ENCODE assay signal across 13 cellular contexts in the genomic region with DNA sequence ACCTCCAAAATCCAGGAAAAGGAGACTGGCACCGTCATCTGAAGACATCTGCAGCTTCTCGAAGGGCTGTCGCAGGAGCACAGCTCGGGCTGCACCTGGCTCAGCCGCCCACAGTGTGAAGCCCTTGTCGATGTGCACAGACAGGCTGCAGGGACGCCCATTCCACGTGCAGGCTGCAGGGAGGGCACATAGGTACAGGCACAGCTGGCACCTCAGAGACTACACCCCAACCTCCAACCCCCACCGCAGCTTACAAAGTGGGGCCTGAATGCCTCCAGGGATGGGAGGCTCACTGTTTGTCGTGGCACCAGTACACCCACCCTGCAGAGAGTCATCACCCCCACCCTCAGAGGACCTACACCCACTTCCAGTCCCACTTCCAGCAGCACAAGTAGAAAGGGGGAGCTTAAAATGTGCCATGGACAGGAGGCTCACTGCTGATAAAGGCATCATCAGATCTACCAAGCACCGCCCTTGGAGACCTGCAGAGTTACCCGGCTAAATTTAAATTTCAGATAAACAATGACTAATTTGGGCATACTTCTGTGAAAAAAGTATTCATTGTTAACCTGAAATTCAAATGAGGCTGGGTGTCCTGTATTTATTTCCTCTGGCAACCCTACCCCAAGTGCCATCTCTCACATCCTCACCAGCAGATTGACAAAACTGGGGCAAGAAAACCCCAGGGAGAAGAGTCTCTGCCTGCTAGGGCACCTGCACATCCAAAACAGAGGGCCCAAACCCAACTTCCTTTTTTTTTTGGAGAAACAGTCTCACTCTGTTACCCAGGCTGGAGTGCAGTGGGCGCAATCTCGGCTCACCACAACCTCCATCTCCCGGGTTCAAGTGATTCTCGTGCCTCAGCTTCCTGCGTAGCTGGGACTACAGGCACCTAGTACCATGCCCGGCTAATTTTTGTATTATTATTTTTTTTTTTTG. TPM values are rescaled to one million over a fixed set of nuclear protein-coding genes. Genes with fewer than 3 reads are reported as not detected.
A peak's percentile ranks its signal among the peaks of the same experiment; 100 is the strongest.
DNase-seq lines count a peak whose midpoint lies in the region; ATAC-seq and TF ChIP-seq lines count a peak whose summit lies in the region.
"Had no signal": no experiment of that assay in that cellular context is flagged by ENCODE, and none has a peak within 500 bp of the region (broad histone marks: within the 10 kb centered on the region; RNA-seq: fewer than 3 reads in every experiment).

No MANE protein-coding gene starts in this region.

- intact Hi-C loops in activated CD8-positive, alpha-beta T cell treated with anti-CD3 and anti-CD28 coated beads for 36 hours (cut with micrococcal nuclease), result no loop called here

- peak overlapping the region; percentile 15 for H3K27ac Mint-ChIP-seq in activated CD8-positive, alpha-beta T cell treated with anti-CD3 and anti-CD28 coated beads for 36 hours
- H3K27ac Mint-ChIP-seq in activated CD8-positive, alpha-beta T cell treated with anti-CD3 and anti-CD28 coated beads, Interleukin-2, amount 10 ng/mL, durations not matched to agents 7 days and 5 days, result no peak overlapping the region
- peak overlapping the region in 1 of 2 donors; percentile 84 for H3K27ac Mint-ChIP-seq in effector memory CD8-positive, alpha-beta T cell
- H3K27ac Mint-ChIP-seq in stimulated activated naive CD8-positive, alpha-beta T cell treated with anti-CD3 and anti-CD28 coated beads, Interleukin-15, Interleukin-2, amounts not matched to agents 100 ng/mL and 50 ng/mL, for 24 hours, result peak overlapping the region; percentile 55
- H3K27ac Mint-ChIP-seq: activated naive CD4-positive, alpha-beta T cell treated with anti-CD3 and anti-CD28 coated beads, Interleukin-2, amount 50 U/mL, for 24 hours had no signal

- H3K27me3 Mint-ChIP-seq in activated CD8-positive, alpha-beta T cell treated with anti-CD3 and anti-CD28 coated beads for 36 hours, result no peaks in the 10 kb centered on the region
- no peaks in the 10 kb centered on the region for H3K27me3 Mint-ChIP-seq in activated CD8-positive, alpha-beta T cell treated with anti-CD3 and anti-CD28 coated beads, Interleukin-2, amount 10 ng/mL, durations not matched to agents 7 days and 5 days (ENCODE audit: low read depth)
- no peaks in the 10 kb centered on the region for H3K27me3 Mint-ChIP-seq in effector memory CD8-positive, alpha-beta T cell
- no peaks in the 10 kb centered on the region for H3K27me3 Mint-ChIP-seq in stimulated activated naive CD8-positive, alpha-beta T cell treated with anti-CD3 and anti-CD28 coated beads, Interleukin-15, Interleukin-2, amounts not matched to agents 100 ng/mL and 50 ng/mL, for 24 hours
- H3K27me3 Mint-ChIP-seq: activated naive CD4-positive, alpha-beta T cell treated with anti-CD3 and anti-CD28 coated beads, Interleukin-2, amount 50 U/mL, for 24 hours had no signal

- H3K4me3 ChIP-seq in NB4 (ENCODE audit: low read depth, low read length), result no peak overlapping the region
- H3K4me3 ChIP-seq: MG63, upper lobe of left lung had no signal

- no peak for DNase-seq in activated CD8-positive, alpha-beta T cell treated with anti-CD3 and anti-CD28 coated beads for 36 hours
- DNase-seq in activated CD8-positive, alpha-beta T cell treated with anti-CD3 and anti-CD28 coated beads, Interleukin-2, amount 10 ng/mL, durations not matched to agents 7 days and 5 days, result no peak
- DNase-seq in NB4 (ENCODE audit: low read depth) (peak; percentile 45), globus pallidus (ENCODE audit: low spot score) (no peak)
- DNase-seq in effector memory CD8-positive, alpha-beta T cell, result peak in 2 of 3 experiments; percentile 22 to 26
- DNase-seq in stimulated activated CD4-positive, alpha-beta T cell treated with anti-CD3 and anti-CD28 coated beads, Interleukin-4, amount 100 ng/mL, for 4 hours, result no peak
- DNase-seq: DMS 273 treated with DMSO at 0.1 percent for 48 hours, MG63, NCI-H2227 treated with DMSO at 0.1 percent for 48 hours had no signal

- POLR2A ChIA-PET in activated CD8-positive, alpha-beta T cell treated with anti-CD3 and anti-CD28 coated beads for 36 hours (lab: Charles Lee), result no interaction called here
- POLR2A ChIA-PET in activated CD8-positive, alpha-beta T cell treated with anti-CD3 and anti-CD28 coated beads, Interleukin-2, amount 10 ng/mL, durations not matched to agents 7 days and 5 days (lab: Charles Lee), result no interaction called here

- no peak for TF ChIP-seq POLR2A in NB4 (IDR thresholded peaks at IDR 0.05; ENCODE audit: extremely low read depth, insufficient read length)

- CTCF ChIA-PET in activated CD8-positive, alpha-beta T cell treated with anti-CD3 and anti-CD28 coated beads for 36 hours (lab: Charles Lee), result no interaction called here
- CTCF ChIA-PET in activated CD8-positive, alpha-beta T cell treated with anti-CD3 and anti-CD28 coated beads, Interleukin-2, amount 10 ng/mL, durations not matched to agents 7 days and 5 days (lab: Charles Lee), result no interaction called here

- peaks cover 8% of the 10 kb centered on the region for H3K36me3 Mint-ChIP-seq in activated CD8-positive, alpha-beta T cell treated with anti-CD3 and anti-CD28 coated beads for 36 hours (ENCODE audit: low read depth)
- peaks cover 13% of the 10 kb centered on the region for H3K36me3 Mint-ChIP-seq in activated CD8-positive, alpha-beta T cell treated with anti-CD3 and anti-CD28 coated beads, Interleukin-2, amount 10 ng/mL, durations not matched to agents 7 days and 5 days (ENCODE audit: low read depth)
- H3K36me3 Mint-ChIP-seq in effector memory CD8-positive, alpha-beta T cell (ENCODE audit: insufficient read depth), result peaks cover 5% of the 10 kb centered on the region
- H3K36me3 Mint-ChIP-seq in stimulated activated naive CD8-positive, alpha-beta T cell treated with anti-CD3 and anti-CD28 coated beads, Interleukin-15, Interleukin-2, amounts not matched to agents 100 ng/mL and 50 ng/mL, for 24 hours (ENCODE audit: low read depth), result peaks cover 16% of the 10 kb centered on the region

- no peak overlapping the region for H3K4me3 Mint-ChIP-seq in activated CD8-positive, alpha-beta T cell treated with anti-CD3 and anti-CD28 coated beads for 36 hours
- no peak overlapping the region for H3K4me3 Mint-ChIP-seq in activated CD8-positive, alpha-beta T cell treated with anti-CD3 and anti-CD28 coated beads, Interleukin-2, amount 10 ng/mL, durations not matched to agents 7 days and 5 days
- peak overlapping the region in 1 of 2 donors; percentile 59 for H3K4me3 Mint-ChIP-seq in effector memory CD8-positive, alpha-beta T cell
- no peak overlapping the region for H3K4me3 Mint-ChIP-seq in stimulated activated naive CD8-positive, alpha-beta T cell treated with anti-CD3 and anti-CD28 coated beads, Interleukin-15, Interleukin-2, amounts not matched to agents 100 ng/mL and 50 ng/mL, for 24 hours
- H3K4me3 Mint-ChIP-seq: activated naive CD4-positive, alpha-beta T cell treated with anti-CD3 and anti-CD28 coated beads, Interleukin-2, amount 50 U/mL, for 24 hours had no signal

- peaks cover 7% of the 10 kb centered on the region for H3K4me1 Mint-ChIP-seq in activated CD8-positive, alpha-beta T cell treated with anti-CD3 and anti-CD28 coated beads for 36 hours (ENCODE audit: low read depth)
- peaks cover 2% of the 10 kb centered on the region for H3K4me1 Mint-ChIP-seq in activated CD8-positive, alpha-beta T cell treated with anti-CD3 and anti-CD28 coated beads, Interleukin-2, amount 10 ng/mL, durations not matched to agents 7 days and 5 days (ENCODE audit: low read depth)
- peaks cover 4 to 12% of the 10 kb centered on the region in 2 donors for H3K4me1 Mint-ChIP-seq in effector memory CD8-positive, alpha-beta T cell (ENCODE audit: low read depth in 2 of 2)
- H3K4me1 Mint-ChIP-seq in stimulated activated naive CD8-positive, alpha-beta T cell treated with anti-CD3 and anti-CD28 coated beads, Interleukin-15, Interleukin-2, amounts not matched to agents 100 ng/mL and 50 ng/mL, for 24 hours (ENCODE audit: low read depth), result peaks cover 21% of the 10 kb centered on the region

- H3K9me3 Mint-ChIP-seq in activated CD8-positive, alpha-beta T cell treated with anti-CD3 and anti-CD28 coated beads for 36 hours, result no peaks in the 10 kb centered on the region
- no peaks in the 10 kb centered on the region for H3K9me3 Mint-ChIP-seq in activated CD8-positive, alpha-beta T cell treated with anti-CD3 and anti-CD28 coated beads, Interleukin-2, amount 10 ng/mL, durations not matched to agents 7 days and 5 days (ENCODE audit: insufficient read depth)
- H3K9me3 Mint-ChIP-seq in effector memory CD8-positive, alpha-beta T cell, result no peaks in the 10 kb centered on the region
- no peaks in the 10 kb centered on the region for H3K9me3 Mint-ChIP-seq in stimulated activated naive CD8-positive, alpha-beta T cell treated with anti-CD3 and anti-CD28 coated beads, Interleukin-15, Interleukin-2, amounts not matched to agents 100 ng/mL and 50 ng/mL, for 24 hours
- H3K9me3 Mint-ChIP-seq: activated naive CD4-positive, alpha-beta T cell treated with anti-CD3 and anti-CD28 coated beads, Interleukin-2, amount 50 U/mL, for 24 hours had no signal

- ATAC-seq in activated CD8-positive, alpha-beta T cell treated with anti-CD3 and anti-CD28 coated beads for 36 hours, result peak; percentile 24
- ATAC-seq in activated CD8-positive, alpha-beta T cell treated with anti-CD3 and anti-CD28 coated beads, Interleukin-2, amount 10 ng/mL, durations not matched to agents 7 days and 5 days, result no peak
- ATAC-seq in effector memory CD8-positive, alpha-beta T cell (replicated peaks), result peak; percentile 91
- ATAC-seq in HG03342 (IDR thresholded peaks at IDR 0.05; ENCODE audit: unreplicated experiment), result no peak

- no peak for TF ChIP-seq CTCF in activated CD8-positive, alpha-beta T cell treated with anti-CD3 and anti-CD28 coated beads for 36 hours (IDR thresholded peaks at IDR 0.05)
- no peak for TF ChIP-seq CTCF in NB4 (IDR thresholded peaks at IDR 0.05; ENCODE audit: low read depth, low read length)

RNA-seq across cellular contexts. Expression of a gene that starts 7.7 kb away (rescaled TPM):
- total RNA-seq in activated CD8-positive, alpha-beta T cell treated with anti-CD3 and anti-CD28 coated beads for 36 hours, result 10 to 100 TPM; 35.4 to 38.2 TPM
- total RNA-seq in activated CD8-positive, alpha-beta T cell treated with anti-CD3 and anti-CD28 coated beads, Interleukin-2, amount 10 ng/mL, durations not matched to agents 7 days and 5 days, result 10 to 100 TPM; 32.9 to 37.5 TPM

RNA-seq across cellular contexts. Expression of a gene that starts 34.6 kb away (rescaled TPM):
- 1 to 10 TPM; 5.6 to 5.8 TPM for total RNA-seq in activated CD8-positive, alpha-beta T cell treated with anti-CD3 and anti-CD28 coated beads for 36 hours
- total RNA-seq in activated CD8-positive, alpha-beta T cell treated with anti-CD3 and anti-CD28 coated beads, Interleukin-2, amount 10 ng/mL, durations not matched to agents 7 days and 5 days, result 10 to 100 TPM; 13.1 to 13.4 TPM

Comparison
In these comparisons a context has a peak if more than half of its experiments do, and no peak if none do; other contexts are left out.
1. ATAC-seq: peak in activated CD8-positive, alpha-beta T cell treated with anti-CD3 and anti-CD28 coated beads for 36 hours (single experiment) and effector memory CD8-positive, alpha-beta T cell (single experiment); none in activated CD8-positive, alpha-beta T cell treated with anti-CD3 and anti-CD28 coated beads, Interleukin-2, amount 10 ng/mL, durations not matched to agents 7 days and 5 days (single experiment) and HG03342 (single experiment).
2. DNase-seq: peak in NB4 (single experiment) and effector memory CD8-positive, alpha-beta T cell (2 of 3); none in activated CD8-positive, alpha-beta T cell treated with anti-CD3 and anti-CD28 coated beads for 36 hours (single experiment), activated CD8-positive, alpha-beta T cell treated with anti-CD3 and anti-CD28 coated beads, Interleukin-2, amount 10 ng/mL, durations not matched to agents 7 days and 5 days (single experiment), stimulated activated CD4-positive, alpha-beta T cell treated with anti-CD3 and anti-CD28 coated beads, Interleukin-4, amount 100 ng/mL, for 4 hours (0 of 2) and globus pallidus (single experiment).